Comparison of ENCODE assay signal across 8 cellular contexts in the genomic region with DNA sequence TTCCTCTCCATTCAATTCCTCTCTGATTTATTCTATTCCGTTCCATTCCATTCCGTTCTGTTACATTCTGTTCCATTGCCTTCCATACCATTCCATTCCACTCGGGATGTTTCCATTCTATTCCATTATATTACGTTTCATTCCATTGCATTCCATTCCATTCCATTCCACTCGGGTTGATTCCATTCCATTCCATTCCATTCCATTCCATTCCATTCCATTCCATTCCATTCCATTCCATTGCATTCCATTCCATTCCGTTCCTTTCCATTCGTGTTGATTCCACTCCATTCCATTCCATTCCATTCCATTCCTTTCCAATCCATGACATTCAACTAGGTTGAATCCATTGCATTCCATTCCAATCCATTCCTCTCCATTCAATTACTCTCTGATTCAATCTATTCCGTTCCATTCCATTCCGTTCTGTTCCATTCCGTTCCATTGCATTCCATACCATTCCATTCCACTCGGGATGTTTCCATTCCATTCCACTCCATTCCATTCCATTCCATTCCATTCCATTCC.
DNase-seq lines count a peak whose midpoint lies in the region; ATAC-seq and TF ChIP-seq lines count a peak whose summit lies in the region.
"Not testable (repeated sequence)": the region's sequence is repeated elsewhere in the genome, so short reads cannot be mapped to it uniquely, and the experiment has no call there.

No MANE protein-coding gene starts in this region.

- not testable (repeated sequence) for H3K36me3 ChIP-seq in fibroblast of lung (ENCODE audit: control insufficient read depth, insufficient read depth, low read length); lung (ENCODE audit: control insufficient read depth in 2 of 2, insufficient read depth in 2 of 2, low read length in 2 of 2); upper lobe of right lung

- TF ChIP-seq CTCF in fibroblast of lung (conservative IDR thresholded peaks at IDR 0.05 in 1 of 2, IDR thresholded peaks at IDR 0.05 in 1 of 2; ENCODE audit: low read depth in 1 of 2, low read length in 2 of 2); lung (IDR thresholded peaks at IDR 0.05; ENCODE audit: control extremely low read depth, extremely low read depth); upper lobe of right lung (IDR thresholded peaks at IDR 0.05): not testable (repeated sequence)

- not testable (repeated sequence) for H3K4me3 ChIP-seq in fibroblast of lung (replicated peaks in 1 of 4; ENCODE audit: control extremely low read depth in 1 of 4, insufficient read depth in 1 of 4, low read depth in 3 of 4, low read length in 4 of 4); lung; upper lobe of right lung

- not testable (repeated sequence) for H3K9ac ChIP-seq in fibroblast of lung (ENCODE audit: insufficient read depth, low read length)

- H3K27me3 ChIP-seq in fibroblast of lung (ENCODE audit: control insufficient read depth, insufficient read depth, low read length); lung (ENCODE audit: control insufficient read depth, insufficient read depth); upper lobe of right lung: not testable (repeated sequence)

- not testable (repeated sequence) for H3K27ac ChIP-seq in fibroblast of lung (ENCODE audit: insufficient read depth, low read length); lung (ENCODE audit: low read depth in 1 of 2, low read length in 1 of 2); upper lobe of right lung

- H3K79me2 ChIP-seq in fibroblast of lung (ENCODE audit: control insufficient read depth, insufficient read depth, low read length) = not testable (repeated sequence)

- not testable (repeated sequence) for H2AFZ ChIP-seq in fibroblast of lung (ENCODE audit: low read length)

- ATAC-seq in GM18867 (IDR thresholded peaks at IDR 0.05; ENCODE audit: unreplicated experiment) = peak; percentile 51
- ATAC-seq in GM21423 (IDR thresholded peaks at IDR 0.05; ENCODE audit: unreplicated experiment) = peak; percentile 54
- peak; percentile 43 for ATAC-seq in HG02763 (IDR thresholded peaks at IDR 0.05; ENCODE audit: unreplicated experiment)
- ATAC-seq in HG03280 (IDR thresholded peaks at IDR 0.05; ENCODE audit: unreplicated experiment) = peak; percentile 56
- peak; percentile 75 for ATAC-seq in lung (ENCODE audit: insufficient read depth, low FRiP score)
- peak; percentile 79 for ATAC-seq in upper lobe of right lung

- not testable (repeated sequence) for H4K20me1 ChIP-seq in fibroblast of lung (ENCODE audit: control insufficient read depth, extremely low read depth, insufficient read depth, low read length)

- in situ Hi-C loops in SK-MEL-5 (cut with HindIII; ENCODE audit: low pct_unique_long_range_greater_than_20kb, low sequenced_read_pairs) = not testable (repeated sequence)

- peak; percentile 23 for DNase-seq in SK-MEL-5 (ENCODE audit: low read depth, low spot score)
- DNase-seq in fibroblast of lung (ENCODE audit: low read depth in 2 of 2) = peak; percentile 22 to 52
- not testable (repeated sequence) for DNase-seq in lung (ENCODE audit: low spot score); upper lobe of right lung

- intact Hi-C loops in upper lobe of right lung (cut with DNase I) = not testable (repeated sequence)

- not testable (repeated sequence) for H3K4me2 ChIP-seq in fibroblast of lung (ENCODE audit: extremely low read depth, insufficient read depth, low read length)

- H3K9me3 ChIP-seq in fibroblast of lung (ENCODE audit: control insufficient read depth, insufficient read depth, low read depth, low read length) = peaks cover 12% of the 10 kb centered on the region
- H3K9me3 ChIP-seq in lung (ENCODE audit: control insufficient read depth in 2 of 2, insufficient read depth in 1 of 2, low read length in 1 of 2) = peaks cover 7 to 17% of the 10 kb centered on the region in 2 donors
- H3K9me3 ChIP-seq in upper lobe of right lung = peaks cover 29% of the 10 kb centered on the region

- not testable (repeated sequence) for H3K4me1 ChIP-seq in fibroblast of lung (ENCODE audit: control insufficient read depth, extremely low read depth, insufficient read depth, low read length); lung (ENCODE audit: control insufficient read depth in 2 of 2, insufficient read depth in 2 of 2, low read length in 2 of 2); upper lobe of right lung

- WGBS in lung, 2 donors = 64 to 65% methylated on average over 11 of the region's 11 CpGs
